27 cellular contexts compared by ENCODE assay signal in the genomic region with DNA sequence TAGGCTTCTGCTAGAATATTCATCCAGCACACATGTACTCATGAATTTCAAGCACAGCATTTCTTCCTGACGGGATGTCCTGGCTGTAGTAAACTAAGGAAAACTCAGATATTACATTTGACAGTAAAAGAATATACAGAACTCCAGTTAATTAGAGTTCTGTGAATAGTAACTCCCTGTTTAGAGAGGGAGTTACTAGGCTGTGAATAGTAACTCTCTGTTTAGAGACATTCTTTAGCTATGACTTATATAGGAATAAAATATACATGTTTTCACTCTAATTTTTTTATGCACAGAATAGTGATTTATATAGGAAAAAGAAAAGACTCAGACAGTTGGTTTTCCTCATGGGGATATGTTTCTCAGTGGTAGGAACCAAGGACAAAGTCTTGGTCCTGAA.
"Had no signal": no experiment of that assay in that cellular context is flagged by ENCODE, and none has a peak within 500 bp of the region (broad histone marks: within the 10 kb centered on the region; RNA-seq: fewer than 3 reads in every experiment).

No MANE protein-coding gene starts in this region.

- H3K4me1 ChIP-seq: Peyer's patch had no signal

- ATAC-seq: activated CD4-positive, alpha-beta T cell treated with anti-CD3 and anti-CD28 coated beads for 36 hours; activated CD8-positive, alpha-beta memory T cell treated with anti-CD3 and anti-CD28 coated beads, Interleukin-2, amount 10 ng/mL, durations not matched to agents 7 days and 5 days; activated T-cell treated with anti-CD3 and anti-CD28 coated beads, Interleukin-2, amount 50 U/mL, for 4 hours had no signal

- DNase-seq: activated CD4-positive, alpha-beta T cell treated with anti-CD3 and anti-CD28 coated beads for 36 hours; activated CD4-positive, alpha-beta T cell treated with anti-CD3 and anti-CD28 coated beads, Interleukin-2, amount 50 U/mL, for 4 hours; activated CD8-positive, alpha-beta memory T cell treated with anti-CD3 and anti-CD28 coated beads, Interleukin-2, amount 10 ng/mL, durations not matched to agents 7 days and 5 days; activated effector memory CD4-positive, alpha-beta T cell treated with anti-CD3 and anti-CD28 coated beads, Interleukin-2, amount 50 U/mL, for 16 hours; activated naive CD4-positive, alpha-beta T cell treated with Interleukin-2 at 50 U/mL for 16 hours; activated T-cell treated with anti-CD3 and anti-CD28 coated beads, Interleukin-2, amount 50 U/mL, for 4 hours; amygdala; brain microvascular endothelial cell; cerebellar nuclear complex; MG63; MV-4-11; NCI-H1105; NCI-H1436; NCI-H1694 treated with DMSO at 0.1 percent for 48 hours; NCI-H2081; NCI-H510A treated with DMSO at 0.1 percent for 48 hours; NCI-H69; NK-92 treated with Interleukin-12 subunit alpha and Interleukin-12 subunit beta, amount 100 ng/mL, for 24 hours; OCI-M1; Peyer's patch; Right ventricle myocardium superior; SK-N-SH; T-helper 1 cell; WERI-Rb-1 had no signal

- H3K36me3 Mint-ChIP-seq: activated CD8-positive, alpha-beta memory T cell treated with anti-CD3 and anti-CD28 coated beads, Interleukin-2, amount 10 ng/mL, durations not matched to agents 7 days and 5 days; activated naive CD8-positive, alpha-beta T cell had no signal

- H3K27ac ChIP-seq: brain microvascular endothelial cell, Peyer's patch, RWPE1, SJCRH30, WERI-Rb-1 had no signal

- H3K4me3 Mint-ChIP-seq: activated CD4-positive, alpha-beta T cell treated with anti-CD3 and anti-CD28 coated beads for 36 hours; activated CD8-positive, alpha-beta memory T cell treated with anti-CD3 and anti-CD28 coated beads, Interleukin-2, amount 10 ng/mL, durations not matched to agents 7 days and 5 days; activated naive CD8-positive, alpha-beta T cell; activated T-cell treated with anti-CD3 and anti-CD28 coated beads, Interleukin-2, amount 50 U/mL, for 4 hours had no signal

- H3K9me3 ChIP-seq: MG63, Peyer's patch, SJCRH30, SK-N-SH had no signal

- H3K27ac Mint-ChIP-seq: activated CD4-positive, alpha-beta T cell treated with anti-CD3 and anti-CD28 coated beads for 36 hours; activated CD8-positive, alpha-beta memory T cell treated with anti-CD3 and anti-CD28 coated beads, Interleukin-2, amount 10 ng/mL, durations not matched to agents 7 days and 5 days; activated naive CD8-positive, alpha-beta T cell had no signal

- H3K4me2 ChIP-seq: SK-N-SH had no signal

- H3K36me3 ChIP-seq: brain microvascular endothelial cell, MG63, Peyer's patch, SJCRH30, WERI-Rb-1 had no signal

- H3K27me3 ChIP-seq: brain microvascular endothelial cell, MG63, Peyer's patch, SJCRH30 had no signal

- H3K9ac ChIP-seq: SK-N-SH had no signal

- H3K4me3 ChIP-seq: MG63, Peyer's patch, SJCRH30 had no signal

- H3K4me1 Mint-ChIP-seq: activated CD4-positive, alpha-beta T cell treated with anti-CD3 and anti-CD28 coated beads for 36 hours; activated CD8-positive, alpha-beta memory T cell treated with anti-CD3 and anti-CD28 coated beads, Interleukin-2, amount 10 ng/mL, durations not matched to agents 7 days and 5 days had no signal
